ENCODE assay signal across 1 cellular context in the genomic region with DNA sequence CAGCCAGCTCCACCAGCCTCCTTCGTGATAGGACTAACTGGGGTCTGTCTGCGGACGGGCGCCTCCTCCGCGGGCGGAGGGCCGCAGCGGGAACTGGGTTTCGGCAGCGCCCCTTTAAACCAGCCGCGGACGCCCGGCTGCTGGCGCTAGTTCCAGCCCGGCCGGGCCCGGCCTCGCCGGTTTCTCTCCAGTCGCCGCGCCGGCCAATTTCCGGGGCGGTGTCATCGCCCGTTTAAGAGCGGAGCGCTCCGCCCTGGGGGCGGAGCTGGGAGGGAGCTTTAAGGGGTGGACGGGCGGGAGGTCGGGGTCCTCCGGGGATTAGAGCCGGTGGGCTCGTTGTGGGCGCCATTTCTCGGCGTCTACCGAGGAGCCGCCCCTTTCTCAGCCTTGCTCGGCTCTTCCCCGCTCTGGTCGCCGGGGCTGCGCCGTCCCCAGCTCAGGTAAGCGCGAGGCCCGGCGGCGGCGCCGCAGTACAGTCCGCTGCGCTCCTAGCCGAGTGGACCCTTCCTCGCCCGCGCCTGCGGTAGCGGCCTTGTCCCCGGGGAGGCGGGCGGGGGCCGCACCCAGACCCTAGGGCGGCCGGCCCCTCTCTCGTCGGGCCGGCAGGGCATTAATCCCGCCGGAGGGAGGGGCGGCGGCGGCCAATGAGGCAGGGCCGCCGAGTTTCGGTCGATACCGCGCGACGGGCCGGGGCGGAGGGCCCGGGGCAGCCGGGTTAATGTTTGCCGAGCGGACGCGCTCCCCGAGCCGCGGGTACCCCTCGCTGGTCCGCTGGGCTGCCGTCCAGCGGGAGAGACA.
TF ChIP-seq lines count a peak whose summit lies in the region.

Gene EPB41L5, plus strand, starts transcription at position 307 of the 798 bp plus-strand sequence. CDS start 6,008 bp downstream, outside the sequence.

TF ChIP-seq in HCT116, 20 proteins besides CTCF, POLR2A, EP300 and RAD21 (continued from another document):
- TF ChIP-seq, protein P1, sequence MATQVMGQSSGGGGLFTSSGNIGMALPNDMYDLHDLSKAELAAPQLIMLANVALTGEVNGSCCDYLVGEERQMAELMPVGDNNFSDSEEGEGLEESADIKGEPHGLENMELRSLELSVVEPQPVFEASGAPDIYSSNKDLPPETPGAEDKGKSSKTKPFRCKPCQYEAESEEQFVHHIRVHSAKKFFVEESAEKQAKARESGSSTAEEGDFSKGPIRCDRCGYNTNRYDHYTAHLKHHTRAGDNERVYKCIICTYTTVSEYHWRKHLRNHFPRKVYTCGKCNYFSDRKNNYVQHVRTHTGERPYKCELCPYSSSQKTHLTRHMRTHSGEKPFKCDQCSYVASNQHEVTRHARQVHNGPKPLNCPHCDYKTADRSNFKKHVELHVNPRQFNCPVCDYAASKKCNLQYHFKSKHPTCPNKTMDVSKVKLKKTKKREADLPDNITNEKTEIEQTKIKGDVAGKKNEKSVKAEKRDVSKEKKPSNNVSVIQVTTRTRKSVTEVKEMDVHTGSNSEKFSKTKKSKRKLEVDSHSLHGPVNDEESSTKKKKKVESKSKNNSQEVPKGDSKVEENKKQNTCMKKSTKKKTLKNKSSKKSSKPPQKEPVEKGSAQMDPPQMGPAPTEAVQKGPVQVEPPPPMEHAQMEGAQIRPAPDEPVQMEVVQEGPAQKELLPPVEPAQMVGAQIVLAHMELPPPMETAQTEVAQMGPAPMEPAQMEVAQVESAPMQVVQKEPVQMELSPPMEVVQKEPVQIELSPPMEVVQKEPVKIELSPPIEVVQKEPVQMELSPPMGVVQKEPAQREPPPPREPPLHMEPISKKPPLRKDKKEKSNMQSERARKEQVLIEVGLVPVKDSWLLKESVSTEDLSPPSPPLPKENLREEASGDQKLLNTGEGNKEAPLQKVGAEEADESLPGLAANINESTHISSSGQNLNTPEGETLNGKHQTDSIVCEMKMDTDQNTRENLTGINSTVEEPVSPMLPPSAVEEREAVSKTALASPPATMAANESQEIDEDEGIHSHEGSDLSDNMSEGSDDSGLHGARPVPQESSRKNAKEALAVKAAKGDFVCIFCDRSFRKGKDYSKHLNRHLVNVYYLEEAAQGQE (IDR thresholded peaks at IDR 0.05; ENCODE audit: low read depth), result no peak
- peak; percentile 85 for TF ChIP-seq POLR2AphosphoS5 (IDR thresholded peaks at IDR 0.05; ENCODE audit: low read depth, low read length)
- TF ChIP-seq ELF1 (IDR thresholded peaks at IDR 0.05; ENCODE audit: borderline replicate concordance, low read depth), result peak; percentile 54
- no peak for TF ChIP-seq EZH2phosphoT487 (IDR thresholded peaks at IDR 0.05; ENCODE audit: borderline replicate concordance)
- no peak for TF ChIP-seq EZH2 (IDR thresholded peaks at IDR 0.05)
